28 cellular contexts compared by ENCODE assay signal in genomic region chr4:32189130-32189529, GRCh38.
"Had no signal": no experiment of that assay in that cellular context is flagged by ENCODE, and none has a peak within 500 bp of the region (broad histone marks: within the 10 kb centered on the region; RNA-seq: fewer than 3 reads in every experiment).

No MANE protein-coding gene starts in this region.

- H3K27me3 Mint-ChIP-seq: dendritic cell treated with granulocyte-macrophage colony-stimulating factor and Interleukin-4, amounts not matched to agents 40 ng/mL and 50 ng/mL, for 4 days had no signal

- H3K4me3 Mint-ChIP-seq: dendritic cell treated with granulocyte-macrophage colony-stimulating factor and Interleukin-4, amounts not matched to agents 40 ng/mL and 50 ng/mL, for 4 days; endodermal cell; natural killer cell; neural crest cell; stimulated activated effector memory CD8-positive, alpha-beta T cell treated with anti-CD3 and anti-CD28 coated beads, Interleukin-12 subunit alpha, Interleukin-12 subunit beta, amount 100 ng/mL, for 72 hours had no signal

- H3K4me1 Mint-ChIP-seq: endodermal cell; natural killer cell; neural crest cell; stimulated activated effector memory CD8-positive, alpha-beta T cell treated with anti-CD3 and anti-CD28 coated beads, Interleukin-12 subunit alpha, Interleukin-12 subunit beta, amount 100 ng/mL, for 72 hours had no signal

- H3K27ac ChIP-seq: colonic mucosa, epithelial cell of prostate, gastroesophageal sphincter, heart left ventricle, hepatocyte, prostate gland, right atrium auricular region, sigmoid colon, testis, tibial nerve, upper lobe of right lung, uterus had no signal

- H3K9me3 ChIP-seq: colonic mucosa, gastroesophageal sphincter, prostate gland, right atrium auricular region, sigmoid colon, testis, tibial nerve, upper lobe of right lung, uterus had no signal

- H3K36me3 ChIP-seq: colonic mucosa, gastroesophageal sphincter, heart left ventricle, prostate gland, right atrium auricular region, sigmoid colon, tibial nerve, upper lobe of right lung, uterus had no signal

- DNase-seq: colonic mucosa; effector CD8-positive, alpha-beta T cell; endodermal cell; foreskin fibroblast; mammary epithelial cell; mesendoderm; midbrain; natural killer cell; sigmoid colon; stimulated activated CD4-positive, alpha-beta T cell treated with anti-CD3 and anti-CD28 coated beads, Interleukin-2, amount 100 ng/mL, for 24 hours; stimulated activated CD4-positive, alpha-beta T cell treated with anti-CD3 and anti-CD28 coated beads, Interleukin-4, amount 100 ng/mL, for 24 hours; stimulated activated naive CD4-positive, alpha-beta T cell treated with Interleukin-2 at 50 U/mL for 16 hours; substantia nigra; testis; upper lobe of right lung; uterus had no signal

- H3K9me3 Mint-ChIP-seq: endodermal cell, neural crest cell had no signal

- H3K27me3 ChIP-seq: colonic mucosa, gastroesophageal sphincter, heart left ventricle, hepatocyte, right atrium auricular region, sigmoid colon, testis, tibial nerve, upper lobe of right lung, uterus had no signal

- ATAC-seq: esophagus mucosa; gastroesophageal sphincter; heart left ventricle; left lobe of liver; natural killer cell; stimulated activated effector memory CD8-positive, alpha-beta T cell treated with anti-CD3 and anti-CD28 coated beads, Interleukin-12 subunit alpha, Interleukin-12 subunit beta, amount 100 ng/mL, for 72 hours; upper lobe of right lung had no signal

- H3K4me1 ChIP-seq: colonic mucosa, gastroesophageal sphincter, heart left ventricle, prostate gland, right atrium auricular region, sigmoid colon, upper lobe of right lung, uterus had no signal

- H3K4me3 ChIP-seq: colonic mucosa, gastroesophageal sphincter, heart left ventricle, hepatocyte, prostate gland, right atrium auricular region, sigmoid colon, testis, tibial nerve, upper lobe of right lung, uterus had no signal

- H3K27ac Mint-ChIP-seq: dendritic cell treated with granulocyte-macrophage colony-stimulating factor and Interleukin-4, amounts not matched to agents 40 ng/mL and 50 ng/mL, for 4 days; endodermal cell; natural killer cell; stimulated activated effector memory CD8-positive, alpha-beta T cell treated with anti-CD3 and anti-CD28 coated beads, Interleukin-12 subunit alpha, Interleukin-12 subunit beta, amount 100 ng/mL, for 72 hours had no signal

- H3K36me3 Mint-ChIP-seq: natural killer cell; stimulated activated effector memory CD8-positive, alpha-beta T cell treated with anti-CD3 and anti-CD28 coated beads, Interleukin-12 subunit alpha, Interleukin-12 subunit beta, amount 100 ng/mL, for 72 hours had no signal
